9 cellular contexts compared by ENCODE assay signal in the genomic region with DNA sequence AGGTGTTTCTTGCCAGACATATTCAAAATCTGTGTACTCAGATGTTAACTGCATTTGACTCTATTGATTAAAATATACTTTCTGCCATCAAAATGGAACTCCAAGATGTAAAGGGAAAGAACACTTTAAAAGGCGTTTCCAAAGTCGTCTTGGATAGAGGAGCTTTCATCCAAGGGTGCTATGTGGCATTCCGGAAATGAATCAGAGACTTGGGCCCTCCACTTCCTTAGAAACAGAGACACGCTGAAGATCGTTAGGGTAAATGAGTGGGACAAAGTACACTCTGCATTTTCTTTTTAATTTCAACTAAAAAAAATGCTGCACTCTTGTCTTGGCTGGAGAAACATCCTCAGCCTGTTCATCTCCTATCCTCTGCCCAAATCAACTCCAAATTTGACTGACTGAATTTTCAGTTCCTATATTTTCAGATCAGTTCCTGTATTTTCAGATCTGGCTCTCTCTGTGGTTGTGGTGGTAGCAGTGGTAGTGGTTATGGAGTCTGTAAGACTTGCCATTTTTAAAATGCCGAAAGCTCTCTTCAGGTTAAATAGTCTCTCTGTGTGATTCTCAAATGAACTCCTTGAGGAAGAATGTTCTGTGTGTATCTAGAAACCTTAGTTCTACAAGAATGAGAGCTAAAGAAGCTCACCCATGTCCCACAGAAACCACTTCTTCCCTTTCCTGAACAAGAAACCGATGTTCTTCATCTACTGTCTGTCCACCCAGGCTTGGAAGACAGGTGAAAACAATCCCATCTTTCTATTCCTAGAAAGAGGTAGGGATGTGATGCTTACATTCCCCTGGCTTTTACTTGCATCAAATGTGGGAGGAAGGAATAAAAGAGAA.
DNase-seq lines count a peak whose midpoint lies in the region; ATAC-seq and TF ChIP-seq lines count a peak whose summit lies in the region.
"Had no signal": no experiment of that assay in that cellular context is flagged by ENCODE, and none has a peak within 500 bp of the region (broad histone marks: within the 10 kb centered on the region; RNA-seq: fewer than 3 reads in every experiment).

No MANE protein-coding gene starts in this region.

- intact Hi-C loops in psoas muscle (cut with DNase I) = no loop called here

- DNase-seq in germinal center (ENCODE audit: low spot score) (peak; percentile 39), right atrium auricular region (ENCODE audit: low spot score) (no peak), psoas muscle (no peak), NCI-H1694 (lab: John Stamatoyannopoulos, UW) (no peak), cortex of kidney (lab: John Stamatoyannopoulos, UW) (no peak)
- DNase-seq: PC-9 had no signal

- peak overlapping the region; percentile 32 for H3K4me2 ChIP-seq in Loucy (ENCODE audit: low read depth, low read length, poor library complexity, severe bottlenecking)
- H3K4me2 ChIP-seq: PC-9 had no signal

- H3K9ac ChIP-seq in Loucy (ENCODE audit: low read depth, low read length, poor library complexity, severe bottlenecking) = no peak overlapping the region

- H3K36me3 ChIP-seq in Loucy (ENCODE audit: insufficient read depth, low read length) (no peaks in the 10 kb centered on the region), right atrium auricular region (no peaks in the 10 kb centered on the region), psoas muscle (ENCODE audit: insufficient read depth in 1 of 2, low read depth in 1 of 2) (no peaks in the 10 kb centered on the region)

- H3K9me2 ChIP-seq in Loucy (replicated peaks; ENCODE audit: low read depth, low read length) = no peaks in the 10 kb centered on the region

- H3K4me1 ChIP-seq in Loucy (ENCODE audit: insufficient read depth, low read length, poor library complexity, severe bottlenecking) (peaks cover 31% of the 10 kb centered on the region), right atrium auricular region (no peaks in the 10 kb centered on the region), psoas muscle (no peaks in the 10 kb centered on the region)

- TF ChIP-seq CTCF in Loucy (conservative IDR thresholded peaks at IDR 0.05; ENCODE audit: low read length) (no peak), right atrium auricular region (IDR thresholded peaks at IDR 0.05) (no peak), psoas muscle (IDR thresholded peaks at IDR 0.05) (no peak)

- H3K27me3 ChIP-seq in Loucy (ENCODE audit: insufficient read depth, low read length, poor library complexity, severe bottlenecking) = no peaks in the 10 kb centered on the region
- H3K27me3 ChIP-seq in right atrium auricular region = no peaks in the 10 kb centered on the region
- H3K27me3 ChIP-seq in psoas muscle (ENCODE audit: insufficient read depth in 3 of 3, low read length in 2 of 3) = no peaks in the 10 kb centered on the region

- no peaks in the 10 kb centered on the region for H3K79me2 ChIP-seq in Loucy (ENCODE audit: insufficient read depth, low read length)

- ATAC-seq in GM18517 (IDR thresholded peaks at IDR 0.05; ENCODE audit: unreplicated experiment) = peak; percentile 84
- ATAC-seq in HG02642 (IDR thresholded peaks at IDR 0.05; ENCODE audit: poor library complexity, unreplicated experiment) = peak; percentile 88
- no peak for ATAC-seq in psoas muscle

- no peak overlapping the region for H2AFZ ChIP-seq in Loucy (ENCODE audit: low read length)
- H2AFZ ChIP-seq: PC-9 had no signal

- H3K9me3 ChIP-seq in Loucy (ENCODE audit: insufficient read depth, low read depth, low read length) (no peaks in the 10 kb centered on the region), right atrium auricular region (no peaks in the 10 kb centered on the region), psoas muscle (no peaks in the 10 kb centered on the region)

- no peak overlapping the region for H3K27ac ChIP-seq in right atrium auricular region
- no peak overlapping the region for H3K27ac ChIP-seq in psoas muscle
- H3K27ac ChIP-seq: PC-9 had no signal

- H3K4me3 ChIP-seq in Loucy (ENCODE audit: low read length, poor library complexity, severe bottlenecking) (peak overlapping the region; percentile 0), right atrium auricular region (no peak overlapping the region), psoas muscle (no peak overlapping the region)
- H3K4me3 ChIP-seq: PC-9 had no signal

- 82 to 85% (median 85%) methylated on average over 7 of the region's 7 CpGs for WGBS in psoas muscle, 3 donors

- H3F3A ChIP-seq in Loucy (ENCODE audit: low read depth) = no peaks in the 10 kb centered on the region

- H4K20me1 ChIP-seq in Loucy (ENCODE audit: insufficient read depth, low read length, poor library complexity, severe bottlenecking) = no peaks in the 10 kb centered on the region

Comparison
In these comparisons a context has a peak if more than half of its experiments do, and no peak if none do; other contexts are left out.
1. ATAC-seq: peak in GM18517 (single experiment) and HG02642 (single experiment); none in psoas muscle (0 of 4).